25 cellular contexts compared by ENCODE assay signal in genomic region chr4:81590596-81590995, GRCh38.
A peak's percentile ranks its signal among the peaks of the same experiment; 100 is the strongest.
DNase-seq lines count a peak whose midpoint lies in the region; ATAC-seq, FAIRE-seq and TF ChIP-seq lines count a peak whose summit lies in the region.
"Had no signal": no experiment of that assay in that cellular context is flagged by ENCODE, and none has a peak within 500 bp of the region (broad histone marks: within the 10 kb centered on the region; RNA-seq: fewer than 3 reads in every experiment).

No MANE protein-coding gene starts in this region.

- H3K4me1 ChIP-seq in HepG2 (ENCODE audit: insufficient read depth, low read length) (no peaks in the 10 kb centered on the region), right lobe of liver (peaks cover 0 to 7% (median 3%) of the 10 kb centered on the region in 4 donors)
- H3K4me1 ChIP-seq: BE2C, BLaER1 had no signal

- no peak overlapping the region for H3K4me3 ChIP-seq in HepG2 (replicated peaks in 1 of 3; ENCODE audit: insufficient read depth in 1 of 3, low read depth in 2 of 3, low read length in 3 of 3)
- no peak overlapping the region for H3K4me3 ChIP-seq in right lobe of liver
- no peak overlapping the region for H3K4me3 ChIP-seq in WERI-Rb-1 (ENCODE audit: low read depth, low read length)
- H3K4me3 ChIP-seq: BLaER1, GM12878 had no signal

- H3K27ac ChIP-seq in HepG2 (ENCODE audit: extremely low read length, insufficient read depth, low read length): no peak overlapping the region
- no peak overlapping the region for H3K27ac ChIP-seq in right lobe of liver
- H3K27ac ChIP-seq in WERI-Rb-1: peak overlapping the region; percentile 18; the same call in 1 of the 2 replicates
- H3K27ac ChIP-seq: BLaER1 had no signal

- in situ Hi-C loops in HepG2 (cut with HindIII; ENCODE audit: extremely low pct_ligation_motif_present, low pct_unique_long_range_greater_than_20kb): no loop called here

- POLR2A ChIA-PET in HepG2 (lab: Yijun Ruan, JAX): no interaction called here

- H3K27me3 ChIP-seq in HepG2 (ENCODE audit: control insufficient read depth in 1 of 2, insufficient read depth in 2 of 2, low read length in 2 of 2) (no peaks in the 10 kb centered on the region), right lobe of liver (no peaks in the 10 kb centered on the region), WERI-Rb-1 (ENCODE audit: insufficient read depth, low read depth, severe bottlenecking) (no peaks in the 10 kb centered on the region)
- H3K27me3 ChIP-seq: BE2C, BLaER1 had no signal

- H3K36me3 ChIP-seq in HepG2 (replicated peaks in 1 of 2; ENCODE audit: control insufficient read depth in 1 of 2, insufficient read depth in 2 of 2, low read length in 2 of 2) (no peaks in the 10 kb centered on the region), right lobe of liver (no peaks in the 10 kb centered on the region), WERI-Rb-1 (no peaks in the 10 kb centered on the region)
- H3K36me3 ChIP-seq: BE2C, BLaER1 had no signal

- H2AFZ ChIP-seq in HepG2 (ENCODE audit: low read length): no peak overlapping the region

- no peak for FAIRE-seq in HepG2 (lab: Jason Lieb, UNC)
- FAIRE-seq: A204.1, GM12878, GM12892, GM18507 had no signal

- H3K9me3 ChIP-seq in HepG2 (ENCODE audit: low read length) (no peaks in the 10 kb centered on the region), right lobe of liver (no peaks in the 10 kb centered on the region), WERI-Rb-1 (ENCODE audit: severe bottlenecking) (no peaks in the 10 kb centered on the region)
- H3K9me3 ChIP-seq: BE2C, BLaER1 had no signal

- intact Hi-C loops in HepG2 (cut with micrococcal nuclease; ENCODE audit: unreplicated experiment): no loop called here
- intact Hi-C loops in right lobe of liver (cut with DNase I): no loop called here

- TF ChIP-seq EP300 in HepG2 (IDR thresholded peaks at IDR 0.05; ENCODE audit: low read depth in 2 of 2, low read length in 2 of 2) (no peak), HepG2 (CRISPR knock-in tag; IDR thresholded peaks at IDR 0.05; ENCODE audit: borderline replicate concordance) (no peak)

- TF ChIP-seq POLR2A in HepG2 (IDR thresholded peaks at IDR 0.05; ENCODE audit: insufficient read depth in 1 of 2, low read depth in 2 of 2, low read length in 2 of 2) (no peak), right lobe of liver (IDR thresholded peaks at IDR 0.05) (no peak)

- 0% methylated on average over 1 of the region's 1 CpG for WGBS in HepG2 (ENCODE audit: low lambda C conversion rate)
- WGBS in right lobe of liver (ENCODE audit: insufficient coverage, low coverage, low lambda C conversion rate, missing lambda C conversion rate): 100% methylated on average over 1 of the region's 1 CpG

- DNase-seq in HepG2 (ENCODE audit: low spot score): no peak
- DNase-seq in right lobe of liver: no peak
- DNase-seq in WERI-Rb-1: no peak
- no peak for DNase-seq in activated T-cell treated with anti-CD3 and anti-CD28 coated beads, Interleukin-2, amount 50 U/mL, for 48 hours
- DNase-seq: 8988T; ACHN; BE2C; C1 segment of cervical spinal cord; CD4-positive, alpha-beta memory T cell; CD4-positive, CD25-positive, alpha-beta regulatory T cell; CD8-positive, alpha-beta memory T cell; COR-L47; DMS 273 treated with DMSO at 0.1 percent for 48 hours; DMS153; DMS53; DMS79; DND-41; EL; GDM1 had no signal

- no peaks in the 10 kb centered on the region for H3K79me2 ChIP-seq in HepG2 (ENCODE audit: insufficient read depth, low read length)

- H3K9ac ChIP-seq in HepG2 (ENCODE audit: insufficient read depth, low read depth, low read length): no peak overlapping the region
- H3K9ac ChIP-seq: BLaER1 had no signal

- ATAC-seq in HepG2 (no peak), right lobe of liver (no peak), GM21529 (IDR thresholded peaks at IDR 0.05; ENCODE audit: unreplicated experiment) (no peak)
- ATAC-seq: GM12878 had no signal

- H3K4me2 ChIP-seq in HepG2 (ENCODE audit: low read depth, low read length): no peak overlapping the region
- H3K4me2 ChIP-seq: BLaER1 had no signal

- CTCF ChIA-PET in HepG2 (lab: Yijun Ruan, JAX; ENCODE audit: low intra/inter-chr PET ratio, low total read pairs): no interaction called here

- no TSS peak for BruUV-seq in HepG2 (replicated peaks; lab: Mats Ljungman, UMichigan)

- no peak for TF ChIP-seq CTCF in HepG2 (CRISPR knock-in tag; IDR thresholded peaks at IDR 0.05)
- no peak for TF ChIP-seq CTCF in right lobe of liver (IDR thresholded peaks at IDR 0.05)
- TF ChIP-seq CTCF in WERI-Rb-1 (IDR thresholded peaks at IDR 0.05; ENCODE audit: low read depth, low read length): no peak

- no peak for TF ChIP-seq RAD21 in HepG2 (CRISPR knock-in tag; IDR thresholded peaks at IDR 0.05)

- H4K20me1 ChIP-seq in HepG2 (ENCODE audit: insufficient read depth, low read length): no peaks in the 10 kb centered on the region
- H4K20me1 ChIP-seq: BLaER1 had no signal

TF ChIP-seq in HepG2, 621 proteins besides CTCF, POLR2A, EP300 and RAD21:
- no peak for TF ChIP-seq ZNF414 (CRISPR knock-in tag; IDR thresholded peaks at IDR 0.05)
- peak; percentile 58 for TF ChIP-seq MAFF (IDR thresholded peaks at IDR 0.05; ENCODE audit: low read depth, low read length)
- TF ChIP-seq MAFK (conservative IDR thresholded peaks at IDR 0.05 in 1 of 2, IDR thresholded peaks at IDR 0.05 in 1 of 2; ENCODE audit: low read length in 2 of 2): peak; percentile 48 to 62; a peak in 3 of 4 replicates
